Comparison of ENCODE assay signal across 1 cellular context in the genomic region with DNA sequence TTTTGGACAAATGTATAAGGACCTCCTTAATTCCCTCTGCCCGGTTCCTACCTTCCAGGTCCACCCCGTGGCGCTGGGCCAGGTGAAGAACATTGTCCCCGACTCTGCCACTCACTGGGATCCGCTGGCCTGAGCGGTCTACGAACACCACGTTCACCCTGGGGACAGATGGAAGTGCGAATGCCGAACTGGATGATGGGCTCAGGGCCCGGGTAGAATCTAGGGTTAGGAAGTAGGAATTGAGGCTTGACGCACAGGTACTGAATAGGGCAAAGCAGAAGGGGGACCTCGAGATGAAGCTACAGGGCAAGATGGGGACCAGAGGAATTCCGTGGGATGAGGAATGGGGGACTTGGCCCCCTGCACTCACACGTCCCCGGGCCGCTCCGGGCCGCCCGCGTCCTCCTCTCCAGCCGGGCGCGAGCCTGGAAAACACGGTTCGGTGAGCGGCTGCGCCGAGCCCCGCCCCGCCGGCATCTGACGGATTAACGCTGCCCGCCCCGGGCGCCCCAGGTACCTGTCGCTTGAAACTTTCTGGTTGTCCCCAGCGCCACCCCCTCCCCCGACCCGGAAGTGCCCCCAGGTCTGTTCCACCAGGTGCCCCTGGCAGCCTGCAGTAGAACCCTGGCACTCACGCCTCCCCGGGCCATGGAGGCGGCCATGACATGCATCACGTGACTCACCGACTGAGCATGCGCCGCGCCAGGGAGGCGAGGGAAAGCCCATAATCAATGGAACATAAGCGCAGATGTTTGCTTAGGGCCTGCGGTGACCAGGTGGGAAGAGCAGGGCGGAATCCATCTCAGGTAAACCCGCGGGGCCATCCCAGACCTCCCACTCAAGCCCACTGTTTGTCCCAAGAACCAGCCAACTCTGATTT.
TF ChIP-seq lines count a peak whose summit lies in the region.

A gene (minus strand): TSS at position 681 of the 880 bp plus-strand sequence. CDS start 19 bp downstream, at position 662.

TF ChIP-seq in HepG2, 621 proteins besides CTCF, POLR2A, EP300 and RAD21 (continued from another document and continues in another):
- TF ChIP-seq, protein P1, sequence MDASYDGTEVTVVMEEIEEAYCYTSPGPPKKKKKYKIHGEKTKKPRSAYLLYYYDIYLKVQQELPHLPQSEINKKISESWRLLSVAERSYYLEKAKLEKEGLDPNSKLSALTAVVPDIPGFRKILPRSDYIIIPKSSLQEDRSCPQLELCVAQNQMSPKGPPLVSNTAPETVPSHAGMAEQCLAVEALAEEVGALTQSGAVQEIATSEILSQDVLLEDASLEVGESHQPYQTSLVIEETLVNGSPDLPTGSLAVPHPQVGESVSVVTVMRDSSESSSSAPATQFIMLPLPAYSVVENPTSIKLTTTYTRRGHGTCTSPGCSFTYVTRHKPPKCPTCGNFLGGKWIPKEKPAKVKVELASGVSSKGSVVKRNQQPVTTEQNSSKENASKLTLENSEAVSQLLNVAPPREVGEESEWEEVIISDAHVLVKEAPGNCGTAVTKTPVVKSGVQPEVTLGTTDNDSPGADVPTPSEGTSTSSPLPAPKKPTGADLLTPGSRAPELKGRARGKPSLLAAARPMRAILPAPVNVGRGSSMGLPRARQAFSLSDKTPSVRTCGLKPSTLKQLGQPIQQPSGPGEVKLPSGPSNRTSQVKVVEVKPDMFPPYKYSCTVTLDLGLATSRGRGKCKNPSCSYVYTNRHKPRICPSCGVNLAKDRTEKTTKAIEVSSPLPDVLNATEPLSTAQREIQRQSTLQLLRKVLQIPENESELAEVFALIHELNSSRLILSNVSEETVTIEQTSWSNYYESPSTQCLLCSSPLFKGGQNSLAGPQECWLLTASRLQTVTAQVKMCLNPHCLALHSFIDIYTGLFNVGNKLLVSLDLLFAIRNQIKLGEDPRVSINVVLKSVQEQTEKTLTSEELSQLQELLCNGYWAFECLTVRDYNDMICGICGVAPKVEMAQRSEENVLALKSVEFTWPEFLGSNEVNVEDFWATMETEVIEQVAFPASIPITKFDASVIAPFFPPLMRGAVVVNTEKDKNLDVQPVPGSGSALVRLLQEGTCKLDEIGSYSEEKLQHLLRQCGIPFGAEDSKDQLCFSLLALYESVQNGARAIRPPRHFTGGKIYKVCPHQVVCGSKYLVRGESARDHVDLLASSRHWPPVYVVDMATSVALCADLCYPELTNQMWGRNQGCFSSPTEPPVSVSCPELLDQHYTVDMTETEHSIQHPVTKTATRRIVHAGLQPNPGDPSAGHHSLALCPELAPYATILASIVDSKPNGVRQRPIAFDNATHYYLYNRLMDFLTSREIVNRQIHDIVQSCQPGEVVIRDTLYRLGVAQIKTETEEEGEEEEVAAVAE (CRISPR knock-in tag; IDR thresholded peaks at IDR 0.05; ENCODE audit: borderline replicate concordance): 0 out of 2 replicates have a peak, but pooled peaks have one; percentile 34
- TF ChIP-seq GABPA (IDR thresholded peaks at IDR 0.05; ENCODE audit: low read depth, low read length) (peak; percentile 37), GABPA (CRISPR knock-in tag; IDR thresholded peaks at IDR 0.05; ENCODE audit: low read depth) (peak; percentile 65), ZNF775 (CRISPR knock-in tag; IDR thresholded peaks at IDR 0.05; ENCODE audit: borderline replicate concordance) (no peak), MBD4 (IDR thresholded peaks at IDR 0.05; ENCODE audit: borderline replicate concordance, low read length) (no peak), MEF2D (CRISPR knock-in tag; IDR thresholded peaks at IDR 0.05) (0 out of 2 replicates have a peak, but pooled peaks have one; percentile 21), ELF1 (CRISPR knock-in tag; IDR thresholded peaks at IDR 0.05) (peak; percentile 83), MYC (CRISPR knock-in tag; IDR thresholded peaks at IDR 0.05; ENCODE audit: borderline replicate concordance) (peak; percentile 83; the same call in 1 of the 2 replicates), XBP1 (CRISPR knock-in tag; IDR thresholded peaks at IDR 0.05) (no peak), RXRB (CRISPR knock-in tag; IDR thresholded peaks at IDR 0.05; ENCODE audit: borderline replicate concordance) (0 out of 2 replicates have a peak, but pooled peaks have one; percentile 43), MIER3 (CRISPR knock-in tag; IDR thresholded peaks at IDR 0.05; ENCODE audit: borderline replicate concordance) (0 out of 2 replicates have a peak, but pooled peaks have one; percentile 43), YY1 (IDR thresholded peaks at IDR 0.05; ENCODE audit: insufficient read depth, insufficient replicate concordance, low read depth, low read length) (peak; percentile 99), PHF20 (CRISPR knock-in tag; IDR thresholded peaks at IDR 0.05) (peak; percentile 89), MIXL1 (CRISPR knock-in tag; IDR thresholded peaks at IDR 0.05) (peak; percentile 55; the same call in 1 of the 2 replicates), ZNF782 (CRISPR knock-in tag; IDR thresholded peaks at IDR 0.05; ENCODE audit: borderline replicate concordance) (peak; percentile 73; the same call in 1 of the 2 replicates), RBM22 (optimal IDR thresholded peaks at IDR 0.05; ENCODE audit: low read length) (peak; percentile 98), TEAD2 (CRISPR knock-in tag; IDR thresholded peaks at IDR 0.05) (no peak), ZNF510 (CRISPR knock-in tag; IDR thresholded peaks at IDR 0.05; ENCODE audit: low read depth) (0 out of 2 replicates have a peak, but pooled peaks have one; percentile 41), KMT2B (CRISPR knock-in tag; IDR thresholded peaks at IDR 0.05) (0 out of 2 replicates have a peak, but pooled peaks have one; percentile 58), GABPB1 (CRISPR knock-in tag; IDR thresholded peaks at IDR 0.05) (peak; percentile 89), KMT2A (CRISPR knock-in tag; IDR thresholded peaks at IDR 0.05) (peak; percentile 82), ZNF124 (CRISPR knock-in tag; IDR thresholded peaks at IDR 0.05) (peak; percentile 26; the same call in 1 of the 2 replicates), GATAD1 (CRISPR knock-in tag; IDR thresholded peaks at IDR 0.05) (peak; percentile 93), CBX5 (CRISPR knock-in tag; IDR thresholded peaks at IDR 0.05; ENCODE audit: borderline replicate concordance) (peak; percentile 31; the same call in 1 of the 2 replicates), ZNF709 (CRISPR knock-in tag; IDR thresholded peaks at IDR 0.05) (0 out of 2 replicates have a peak, but pooled peaks have one; percentile 64), HDAC6 (IDR thresholded peaks at IDR 0.05; ENCODE audit: low read depth, low read length) (no peak), ZNF34 (CRISPR knock-in tag; IDR thresholded peaks at IDR 0.05; ENCODE audit: borderline replicate concordance) (0 out of 2 replicates have a peak, but pooled peaks have one; percentile 57), ZNF792 (CRISPR knock-in tag; IDR thresholded peaks at IDR 0.05) (0 out of 2 replicates have a peak, but pooled peaks have one; percentile 26), GLI4 (CRISPR knock-in tag; IDR thresholded peaks at IDR 0.05; ENCODE audit: borderline replicate concordance) (0 out of 2 replicates have a peak, but pooled peaks have one; percentile 50), SALL1 (CRISPR knock-in tag; IDR thresholded peaks at IDR 0.05) (peak; percentile 72), NFKB2 (CRISPR knock-in tag; IDR thresholded peaks at IDR 0.05; ENCODE audit: borderline replicate concordance) (0 out of 2 replicates have a peak, but pooled peaks have one; percentile 53), ZNF331 (CRISPR knock-in tag; IDR thresholded peaks at IDR 0.05) (peak; percentile 23; the same call in 1 of the 2 replicates), KDM1A (CRISPR knock-in tag; IDR thresholded peaks at IDR 0.05) (no peak), IKZF4 (CRISPR knock-in tag; IDR thresholded peaks at IDR 0.05; ENCODE audit: borderline replicate concordance, low read depth, not compliant biosample characterization) (no peak), ATM (IDR thresholded peaks at IDR 0.05; ENCODE audit: borderline replicate concordance) (no peak)
- TF ChIP-seq, protein P2, sequence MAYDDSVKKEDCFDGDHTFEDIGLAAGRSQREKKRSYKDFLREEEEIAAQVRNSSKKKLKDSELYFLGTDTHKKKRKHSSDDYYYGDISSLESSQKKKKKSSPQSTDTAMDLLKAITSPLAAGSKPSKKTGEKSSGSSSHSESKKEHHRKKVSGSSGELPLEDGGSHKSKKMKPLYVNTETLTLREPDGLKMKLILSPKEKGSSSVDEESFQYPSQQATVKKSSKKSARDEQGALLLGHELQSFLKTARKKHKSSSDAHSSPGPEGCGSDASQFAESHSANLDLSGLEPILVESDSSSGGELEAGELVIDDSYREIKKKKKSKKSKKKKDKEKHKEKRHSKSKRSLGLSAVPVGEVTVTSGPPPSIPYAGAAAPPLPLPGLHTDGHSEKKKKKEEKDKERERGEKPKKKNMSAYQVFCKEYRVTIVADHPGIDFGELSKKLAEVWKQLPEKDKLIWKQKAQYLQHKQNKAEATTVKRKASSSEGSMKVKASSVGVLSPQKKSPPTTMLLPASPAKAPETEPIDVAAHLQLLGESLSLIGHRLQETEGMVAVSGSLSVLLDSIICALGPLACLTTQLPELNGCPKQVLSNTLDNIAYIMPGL (CRISPR knock-in tag; IDR thresholded peaks at IDR 0.05; ENCODE audit: borderline replicate concordance in 1 of 2, low read depth in 1 of 2): peak in 1 of 2 experiments; percentile 76; a peak in 3 of 4 replicates
- TF ChIP-seq, protein P3, sequence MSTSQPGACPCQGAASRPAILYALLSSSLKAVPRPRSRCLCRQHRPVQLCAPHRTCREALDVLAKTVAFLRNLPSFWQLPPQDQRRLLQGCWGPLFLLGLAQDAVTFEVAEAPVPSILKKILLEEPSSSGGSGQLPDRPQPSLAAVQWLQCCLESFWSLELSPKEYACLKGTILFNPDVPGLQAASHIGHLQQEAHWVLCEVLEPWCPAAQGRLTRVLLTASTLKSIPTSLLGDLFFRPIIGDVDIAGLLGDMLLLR (CRISPR knock-in tag; IDR thresholded peaks at IDR 0.05): peak; percentile 93; the same call in 1 of the 2 replicates
- TF ChIP-seq, protein P4, sequence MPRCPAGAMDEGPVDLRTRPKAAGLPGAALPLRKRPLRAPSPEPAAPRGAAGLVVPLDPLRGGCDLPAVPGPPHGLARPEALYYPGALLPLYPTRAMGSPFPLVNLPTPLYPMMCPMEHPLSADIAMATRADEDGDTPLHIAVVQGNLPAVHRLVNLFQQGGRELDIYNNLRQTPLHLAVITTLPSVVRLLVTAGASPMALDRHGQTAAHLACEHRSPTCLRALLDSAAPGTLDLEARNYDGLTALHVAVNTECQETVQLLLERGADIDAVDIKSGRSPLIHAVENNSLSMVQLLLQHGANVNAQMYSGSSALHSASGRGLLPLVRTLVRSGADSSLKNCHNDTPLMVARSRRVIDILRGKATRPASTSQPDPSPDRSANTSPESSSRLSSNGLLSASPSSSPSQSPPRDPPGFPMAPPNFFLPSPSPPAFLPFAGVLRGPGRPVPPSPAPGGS (CRISPR knock-in tag; IDR thresholded peaks at IDR 0.05): 0 out of 2 replicates have a peak, but pooled peaks have one; percentile 62
- TF ChIP-seq, protein P5, sequence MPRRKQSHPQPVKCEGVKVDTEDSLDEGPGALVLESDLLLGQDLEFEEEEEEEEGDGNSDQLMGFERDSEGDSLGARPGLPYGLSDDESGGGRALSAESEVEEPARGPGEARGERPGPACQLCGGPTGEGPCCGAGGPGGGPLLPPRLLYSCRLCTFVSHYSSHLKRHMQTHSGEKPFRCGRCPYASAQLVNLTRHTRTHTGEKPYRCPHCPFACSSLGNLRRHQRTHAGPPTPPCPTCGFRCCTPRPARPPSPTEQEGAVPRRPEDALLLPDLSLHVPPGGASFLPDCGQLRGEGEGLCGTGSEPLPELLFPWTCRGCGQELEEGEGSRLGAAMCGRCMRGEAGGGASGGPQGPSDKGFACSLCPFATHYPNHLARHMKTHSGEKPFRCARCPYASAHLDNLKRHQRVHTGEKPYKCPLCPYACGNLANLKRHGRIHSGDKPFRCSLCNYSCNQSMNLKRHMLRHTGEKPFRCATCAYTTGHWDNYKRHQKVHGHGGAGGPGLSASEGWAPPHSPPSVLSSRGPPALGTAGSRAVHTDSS (CRISPR knock-in tag; conservative IDR thresholded peaks at IDR 0.05): no peak
- TF ChIP-seq, protein P6, sequence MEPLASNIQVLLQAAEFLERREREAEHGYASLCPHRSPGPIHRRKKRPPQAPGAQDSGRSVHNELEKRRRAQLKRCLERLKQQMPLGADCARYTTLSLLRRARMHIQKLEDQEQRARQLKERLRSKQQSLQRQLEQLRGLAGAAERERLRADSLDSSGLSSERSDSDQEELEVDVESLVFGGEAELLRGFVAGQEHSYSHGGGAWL (CRISPR knock-in tag; IDR thresholded peaks at IDR 0.05): peak; percentile 63
- TF ChIP-seq, protein P7, sequence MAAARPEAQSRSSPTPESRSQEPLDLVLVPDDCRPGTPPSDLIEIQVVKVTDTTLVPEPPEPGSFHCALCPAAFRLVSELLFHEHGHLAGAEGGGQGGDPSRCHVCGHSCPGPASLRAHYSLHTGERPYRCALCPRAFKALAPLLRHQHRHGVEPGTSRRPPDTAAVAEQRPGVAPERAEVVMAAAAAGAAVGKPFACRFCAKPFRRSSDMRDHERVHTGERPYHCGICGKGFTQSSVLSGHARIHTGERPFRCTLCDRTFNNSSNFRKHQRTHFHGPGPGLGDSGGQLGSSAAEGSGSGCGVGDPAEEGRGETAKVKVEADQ (CRISPR knock-in tag; IDR thresholded peaks at IDR 0.05; ENCODE audit: borderline replicate concordance): peak; percentile 90; the same call in 1 of the 2 replicates
- TF ChIP-seq, protein P8, sequence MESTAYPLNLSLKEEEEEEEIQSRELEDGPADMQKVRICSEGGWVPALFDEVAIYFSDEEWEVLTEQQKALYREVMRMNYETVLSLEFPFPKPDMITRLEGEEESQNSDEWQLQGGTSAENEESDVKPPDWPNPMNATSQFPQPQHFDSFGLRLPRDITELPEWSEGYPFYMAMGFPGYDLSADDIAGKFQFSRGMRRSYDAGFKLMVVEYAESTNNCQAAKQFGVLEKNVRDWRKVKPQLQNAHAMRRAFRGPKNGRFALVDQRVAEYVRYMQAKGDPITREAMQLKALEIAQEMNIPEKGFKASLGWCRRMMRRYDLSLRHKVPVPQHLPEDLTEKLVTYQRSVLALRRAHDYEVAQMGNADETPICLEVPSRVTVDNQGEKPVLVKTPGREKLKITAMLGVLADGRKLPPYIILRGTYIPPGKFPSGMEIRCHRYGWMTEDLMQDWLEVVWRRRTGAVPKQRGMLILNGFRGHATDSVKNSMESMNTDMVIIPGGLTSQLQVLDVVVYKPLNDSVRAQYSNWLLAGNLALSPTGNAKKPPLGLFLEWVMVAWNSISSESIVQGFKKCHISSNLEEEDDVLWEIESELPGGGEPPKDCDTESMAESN (CRISPR knock-in tag; conservative IDR thresholded peaks at IDR 0.05): peak; percentile 42; the same call in 1 of the 2 replicates
- TF ChIP-seq, protein P9, sequence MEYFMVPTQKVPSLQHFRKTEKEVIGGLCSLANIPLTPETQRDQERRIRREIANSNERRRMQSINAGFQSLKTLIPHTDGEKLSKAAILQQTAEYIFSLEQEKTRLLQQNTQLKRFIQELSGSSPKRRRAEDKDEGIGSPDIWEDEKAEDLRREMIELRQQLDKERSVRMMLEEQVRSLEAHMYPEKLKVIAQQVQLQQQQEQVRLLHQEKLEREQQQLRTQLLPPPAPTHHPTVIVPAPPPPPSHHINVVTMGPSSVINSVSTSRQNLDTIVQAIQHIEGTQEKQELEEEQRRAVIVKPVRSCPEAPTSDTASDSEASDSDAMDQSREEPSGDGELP (IDR thresholded peaks at IDR 0.05; ENCODE audit: borderline replicate concordance, low read depth): 0 out of 2 replicates have a peak, but pooled peaks have one; percentile 42
